Comparison of ENCODE assay signal across 1 cellular context in genomic region chr14:99745307-99745951, GRCh38.
TF ChIP-seq lines count a peak whose summit lies in the region.

No MANE protein-coding gene starts in this region.

TF ChIP-seq in GM23338, 12 proteins besides CTCF, POLR2A, EP300 and RAD21 (continued from another document):
- no peak for TF ChIP-seq ZNF462 (CRISPR knock-in tag; IDR thresholded peaks at IDR 0.05)
- TF ChIP-seq CREB1 (CRISPR knock-in tag; IDR thresholded peaks at IDR 0.05; ENCODE audit: low read depth): no peak
- no peak for TF ChIP-seq POLR2AphosphoS5 (IDR thresholded peaks at IDR 0.05; ENCODE audit: low read depth)
TF ChIP-seq in GM23338: peak in this region for 0.
